In the genomic region with DNA sequence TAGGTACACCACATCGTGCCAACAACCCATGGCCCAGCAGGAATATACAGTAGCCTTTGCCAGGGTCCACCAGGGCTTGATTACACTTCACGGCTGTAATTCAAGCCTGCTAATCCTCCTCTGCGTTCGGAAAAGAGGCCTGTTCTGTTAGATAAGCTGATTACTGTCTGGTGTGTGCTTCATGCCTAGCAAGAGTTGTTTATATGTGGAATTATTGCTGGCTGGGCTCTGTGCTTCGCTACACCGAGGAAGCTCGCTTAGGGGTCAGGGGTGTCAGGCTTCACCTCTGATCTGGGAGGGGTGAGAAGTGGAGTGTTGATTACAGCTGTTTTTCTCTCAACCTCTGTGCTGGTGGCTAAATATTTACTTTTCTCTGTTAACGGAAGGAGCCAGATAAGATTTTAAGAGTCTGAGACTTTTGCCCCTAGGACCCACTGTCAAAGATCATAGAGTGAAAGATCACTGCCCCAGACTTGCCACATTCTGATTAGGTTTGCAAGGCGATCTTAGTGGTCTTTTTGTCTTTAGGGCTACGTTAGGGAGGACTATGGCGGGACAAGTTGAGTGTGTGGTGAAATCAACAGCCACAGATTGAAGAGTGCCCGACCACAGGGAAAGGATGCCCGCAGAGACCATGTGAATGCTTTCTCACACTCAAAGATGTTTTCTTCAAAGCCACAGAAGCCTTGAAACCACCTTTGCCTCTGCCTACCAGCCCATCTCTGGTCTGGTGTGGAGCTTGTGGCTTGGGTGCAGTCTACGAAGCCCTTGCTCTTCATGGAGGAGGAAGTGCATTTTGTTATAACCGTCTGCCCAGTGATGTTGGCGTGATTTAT, we compare ENCODE assay signal across 11 cellular contexts.
DNase-seq lines count a peak whose midpoint lies in the region; ATAC-seq, FAIRE-seq and TF ChIP-seq lines count a peak whose summit lies in the region.
"Had no signal": no experiment of that assay in that cellular context is flagged by ENCODE, and none has a peak within 500 bp of the region (broad histone marks: within the 10 kb centered on the region; RNA-seq: fewer than 3 reads in every experiment).

No MANE protein-coding gene starts in this region.

- H3K27me3 ChIP-seq in astrocyte (ENCODE audit: insufficient read depth, low read length), result no peaks in the 10 kb centered on the region

- H3K79me2 ChIP-seq in astrocyte (ENCODE audit: insufficient read depth, low read length), result no peaks in the 10 kb centered on the region

- H3K36me3 Mint-ChIP-seq in astrocyte (ENCODE audit: low read depth, unreplicated experiment), result no peaks in the 10 kb centered on the region

- no peak for TF ChIP-seq CTCF in astrocyte (IDR thresholded peaks at IDR 0.05; ENCODE audit: insufficient read depth, low read depth, low read length)
- TF ChIP-seq CTCF in mucosa of descending colon (IDR thresholded peaks at IDR 0.05), result no peak

- peak; percentile 5 for ATAC-seq in Right ventricle myocardium inferior
- peak; percentile 70 for ATAC-seq in mucosa of descending colon
- ATAC-seq in HG03139 (IDR thresholded peaks at IDR 0.05; ENCODE audit: unreplicated experiment), result no peak

- H3K9me3 ChIP-seq in astrocyte (ENCODE audit: insufficient read depth, low read depth, low read length), result no peaks in the 10 kb centered on the region
- no peaks in the 10 kb centered on the region for H3K9me3 ChIP-seq in mucosa of descending colon

- no peak overlapping the region for H3K4me2 ChIP-seq in astrocyte (ENCODE audit: low read length)

- no peaks in the 10 kb centered on the region for H3K9me3 Mint-ChIP-seq in astrocyte (ENCODE audit: unreplicated experiment)

- H2AFZ ChIP-seq in astrocyte (ENCODE audit: low read depth, low read length), result no peak overlapping the region

- no peak overlapping the region for H3K9ac ChIP-seq in astrocyte (ENCODE audit: low read length)

- no peak overlapping the region for H3K27ac ChIP-seq in astrocyte (ENCODE audit: low read depth, low read length)

- peaks cover 52% of the 10 kb centered on the region for H3K4me1 Mint-ChIP-seq in astrocyte (ENCODE audit: low read depth, unreplicated experiment)

- H3K27me3 Mint-ChIP-seq in astrocyte (ENCODE audit: low read depth, unreplicated experiment), result no peaks in the 10 kb centered on the region

- no peak for FAIRE-seq in astrocyte (lab: Jason Lieb, UNC)
- FAIRE-seq: islet of Langerhans had no signal

- DNase-seq in Right ventricle myocardium inferior (ENCODE audit: missing footprints) (no peak), cardiac septum (ENCODE audit: low spot score) (no peak), astrocyte (ENCODE audit: low read depth) (no peak), mucosa of descending colon (peak in 2 of 3 donors; percentile 50), inferior parietal cortex (ENCODE audit: extremely low spot score) (no peak)
- no peak for DNase-seq in stimulated activated CD4-positive, alpha-beta T cell treated with anti-CD3 and anti-CD28 coated beads, Interleukin-4, amount 100 ng/mL, for 1 hour
- DNase-seq in activated CD4-positive, alpha-beta T cell treated with anti-CD3 and anti-CD28 coated beads, Interleukin-2, amount 50 U/mL, for 1 hour, result no peak
- DNase-seq: cortex of kidney; stimulated activated CD4-positive, alpha-beta T cell treated with anti-CD3 and anti-CD28 coated beads, Interleukin-15, amount 100 ng/mL, for 24 hours had no signal

- no peak overlapping the region for H3K4me3 Mint-ChIP-seq in astrocyte (ENCODE audit: unreplicated experiment)

- H3K36me3 ChIP-seq in astrocyte (ENCODE audit: insufficient read depth, low read length), result no peaks in the 10 kb centered on the region
- no peaks in the 10 kb centered on the region for H3K36me3 ChIP-seq in mucosa of descending colon (ENCODE audit: low read depth)

- no peaks in the 10 kb centered on the region for H4K20me1 ChIP-seq in astrocyte (ENCODE audit: insufficient read depth, low read length)

- H3K4me1 ChIP-seq in astrocyte (ENCODE audit: insufficient read depth, low read length), result peaks cover 28% of the 10 kb centered on the region
- peaks cover 31% of the 10 kb centered on the region for H3K4me1 ChIP-seq in mucosa of descending colon (ENCODE audit: low read depth)

- H3K27ac Mint-ChIP-seq in astrocyte (ENCODE audit: unreplicated experiment), result peak overlapping the region; percentile 59

- H3K4me3 ChIP-seq in astrocyte (ENCODE audit: insufficient read depth, low read depth, low read length) (no peak overlapping the region), mucosa of descending colon (no peak overlapping the region)

- intact Hi-C loops in Right ventricle myocardium inferior (cut with DNase I), result no loop called here
- intact Hi-C loops in cardiac septum (cut with DNase I), result no loop called here
- intact Hi-C loops in mucosa of descending colon (cut with DNase I, micrococcal nuclease), result no loop called here

Comparison
In these comparisons a context has a peak if more than half of its experiments do, and no peak if none do; other contexts are left out.
1. DNase-seq: peak in mucosa of descending colon (2 of 3); none in Right ventricle myocardium inferior (single experiment), cardiac septum (single experiment), astrocyte (single experiment), stimulated activated CD4-positive, alpha-beta T cell treated with anti-CD3 and anti-CD28 coated beads, Interleukin-4, amount 100 ng/mL, for 1 hour (single experiment), activated CD4-positive, alpha-beta T cell treated with anti-CD3 and anti-CD28 coated beads, Interleukin-2, amount 50 U/mL, for 1 hour (single experiment) and inferior parietal cortex (single experiment).